ENCODE assay signal across 1 cellular context in the genomic region with DNA sequence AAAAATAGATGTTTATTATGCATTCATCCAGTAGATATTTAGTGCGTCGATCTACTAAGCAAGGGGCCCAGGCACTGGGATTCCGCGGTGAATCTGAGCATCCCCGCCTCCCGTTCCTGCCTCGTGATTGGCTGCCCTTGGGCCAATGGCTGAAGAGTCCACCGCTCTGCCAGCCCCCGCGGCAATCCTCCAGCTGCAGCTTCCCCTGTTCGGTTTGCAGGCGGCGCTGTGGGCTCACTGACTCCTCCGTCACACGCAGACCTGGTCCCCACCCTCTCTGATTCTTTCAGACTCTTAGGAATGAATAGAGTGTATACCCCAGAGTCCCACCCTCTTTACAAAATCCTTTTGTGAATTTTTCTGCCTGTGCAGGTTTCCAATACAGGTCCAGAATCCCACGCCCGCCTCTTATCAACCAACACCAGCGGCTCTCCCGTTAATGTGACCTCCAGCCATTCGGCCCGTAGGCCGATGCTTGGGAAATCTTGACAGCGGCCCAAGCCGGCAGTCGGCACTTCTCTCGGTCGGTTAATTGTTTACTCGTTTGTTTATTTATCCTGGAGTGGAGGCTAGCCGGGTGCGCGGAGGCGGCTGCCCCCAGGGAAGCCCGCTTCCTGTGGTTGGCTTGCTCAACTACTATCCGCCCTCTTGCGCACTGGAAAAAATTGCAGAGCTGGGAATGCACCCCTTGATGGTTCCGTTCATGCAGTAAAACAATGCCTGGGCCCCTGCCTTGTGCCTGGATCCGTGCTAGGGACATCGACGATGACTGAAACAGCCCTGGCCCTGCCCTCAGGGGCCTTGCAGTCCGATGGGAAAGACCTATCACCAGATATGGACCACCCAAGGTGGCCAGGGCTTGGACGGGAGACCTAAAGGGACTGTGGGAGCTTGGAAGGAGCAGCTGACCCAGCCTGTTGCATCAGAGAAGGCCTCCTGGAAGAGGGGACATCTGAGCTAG.
TF ChIP-seq lines count a peak whose summit lies in the region.

No MANE protein-coding gene starts in this region.

TF ChIP-seq in HepG2, 621 proteins besides CTCF, POLR2A, EP300 and RAD21 (continued from another document and continues in another):
- no peak for TF ChIP-seq ZNF569 (CRISPR knock-in tag; IDR thresholded peaks at IDR 0.05; ENCODE audit: borderline replicate concordance)
- TF ChIP-seq, protein P1, sequence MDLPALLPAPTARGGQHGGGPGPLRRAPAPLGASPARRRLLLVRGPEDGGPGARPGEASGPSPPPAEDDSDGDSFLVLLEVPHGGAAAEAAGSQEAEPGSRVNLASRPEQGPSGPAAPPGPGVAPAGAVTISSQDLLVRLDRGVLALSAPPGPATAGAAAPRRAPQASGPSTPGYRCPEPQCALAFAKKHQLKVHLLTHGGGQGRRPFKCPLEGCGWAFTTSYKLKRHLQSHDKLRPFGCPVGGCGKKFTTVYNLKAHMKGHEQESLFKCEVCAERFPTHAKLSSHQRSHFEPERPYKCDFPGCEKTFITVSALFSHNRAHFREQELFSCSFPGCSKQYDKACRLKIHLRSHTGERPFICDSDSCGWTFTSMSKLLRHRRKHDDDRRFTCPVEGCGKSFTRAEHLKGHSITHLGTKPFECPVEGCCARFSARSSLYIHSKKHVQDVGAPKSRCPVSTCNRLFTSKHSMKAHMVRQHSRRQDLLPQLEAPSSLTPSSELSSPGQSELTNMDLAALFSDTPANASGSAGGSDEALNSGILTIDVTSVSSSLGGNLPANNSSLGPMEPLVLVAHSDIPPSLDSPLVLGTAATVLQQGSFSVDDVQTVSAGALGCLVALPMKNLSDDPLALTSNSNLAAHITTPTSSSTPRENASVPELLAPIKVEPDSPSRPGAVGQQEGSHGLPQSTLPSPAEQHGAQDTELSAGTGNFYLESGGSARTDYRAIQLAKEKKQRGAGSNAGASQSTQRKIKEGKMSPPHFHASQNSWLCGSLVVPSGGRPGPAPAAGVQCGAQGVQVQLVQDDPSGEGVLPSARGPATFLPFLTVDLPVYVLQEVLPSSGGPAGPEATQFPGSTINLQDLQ (CRISPR knock-in tag; IDR thresholded peaks at IDR 0.05), result no peak
- TF ChIP-seq MEIS1 (CRISPR knock-in tag; IDR thresholded peaks at IDR 0.05; ENCODE audit: borderline replicate concordance), result no peak
- TF ChIP-seq MTF2 (CRISPR knock-in tag; IDR thresholded peaks at IDR 0.05; ENCODE audit: borderline replicate concordance), result no peak
- no peak; the same call in 1 of the 2 replicates for TF ChIP-seq CBX5 (CRISPR knock-in tag; IDR thresholded peaks at IDR 0.05; ENCODE audit: borderline replicate concordance)
- TF ChIP-seq ZNF552 (CRISPR knock-in tag; IDR thresholded peaks at IDR 0.05; ENCODE audit: borderline replicate concordance), result no peak
- peak; percentile 95; the same call in 1 of the 2 replicates for TF ChIP-seq KLF15 (CRISPR knock-in tag; IDR thresholded peaks at IDR 0.05; ENCODE audit: borderline replicate concordance)
- no peak for TF ChIP-seq IRF2 (CRISPR knock-in tag; IDR thresholded peaks at IDR 0.05)
- no peak for TF ChIP-seq SP1 (IDR thresholded peaks at IDR 0.05)
- peak; percentile 62; the same call in 1 of the 2 replicates for TF ChIP-seq SP1 (CRISPR knock-in tag; IDR thresholded peaks at IDR 0.05)
- TF ChIP-seq CCAR2 (optimal IDR thresholded peaks at IDR 0.05; ENCODE audit: low read depth, low read length), result no peak
- TF ChIP-seq, protein P2, sequence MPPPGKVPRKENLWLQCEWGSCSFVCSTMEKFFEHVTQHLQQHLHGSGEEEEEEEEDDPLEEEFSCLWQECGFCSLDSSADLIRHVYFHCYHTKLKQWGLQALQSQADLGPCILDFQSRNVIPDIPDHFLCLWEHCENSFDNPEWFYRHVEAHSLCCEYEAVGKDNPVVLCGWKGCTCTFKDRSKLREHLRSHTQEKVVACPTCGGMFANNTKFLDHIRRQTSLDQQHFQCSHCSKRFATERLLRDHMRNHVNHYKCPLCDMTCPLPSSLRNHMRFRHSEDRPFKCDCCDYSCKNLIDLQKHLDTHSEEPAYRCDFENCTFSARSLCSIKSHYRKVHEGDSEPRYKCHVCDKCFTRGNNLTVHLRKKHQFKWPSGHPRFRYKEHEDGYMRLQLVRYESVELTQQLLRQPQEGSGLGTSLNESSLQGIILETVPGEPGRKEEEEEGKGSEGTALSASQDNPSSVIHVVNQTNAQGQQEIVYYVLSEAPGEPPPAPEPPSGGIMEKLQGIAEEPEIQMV (CRISPR knock-in tag; IDR thresholded peaks at IDR 0.05; ENCODE audit: low read depth), result no peak
- no peak for TF ChIP-seq HNRNPH1 (optimal IDR thresholded peaks at IDR 0.05; ENCODE audit: low read depth, low read length)
- TF ChIP-seq RELA (CRISPR knock-in tag; IDR thresholded peaks at IDR 0.05), result no peak
- no peak for TF ChIP-seq NFKB2 (CRISPR knock-in tag; IDR thresholded peaks at IDR 0.05; ENCODE audit: borderline replicate concordance)
- no peak for TF ChIP-seq ZC3H4 (CRISPR knock-in tag; IDR thresholded peaks at IDR 0.05; ENCODE audit: borderline replicate concordance)
- no peak for TF ChIP-seq ZIK1 (CRISPR knock-in tag; IDR thresholded peaks at IDR 0.05; ENCODE audit: borderline replicate concordance, low read depth)
- no peak for TF ChIP-seq HMG20A (CRISPR knock-in tag; IDR thresholded peaks at IDR 0.05; ENCODE audit: borderline replicate concordance)
- TF ChIP-seq THYN1 (CRISPR knock-in tag; IDR thresholded peaks at IDR 0.05; ENCODE audit: borderline replicate concordance, low read depth), result no peak
- no peak for TF ChIP-seq ZNF543 (CRISPR knock-in tag; IDR thresholded peaks at IDR 0.05)
- peak; percentile 55 for TF ChIP-seq ZNF317 (CRISPR knock-in tag; IDR thresholded peaks at IDR 0.05)
- no peak for TF ChIP-seq SSRP1 (CRISPR knock-in tag; IDR thresholded peaks at IDR 0.05)
- TF ChIP-seq ZNF619 (CRISPR knock-in tag; IDR thresholded peaks at IDR 0.05), result no peak
- peak; percentile 56 for TF ChIP-seq MIXL1 (CRISPR knock-in tag; IDR thresholded peaks at IDR 0.05)
- TF ChIP-seq, protein P3, sequence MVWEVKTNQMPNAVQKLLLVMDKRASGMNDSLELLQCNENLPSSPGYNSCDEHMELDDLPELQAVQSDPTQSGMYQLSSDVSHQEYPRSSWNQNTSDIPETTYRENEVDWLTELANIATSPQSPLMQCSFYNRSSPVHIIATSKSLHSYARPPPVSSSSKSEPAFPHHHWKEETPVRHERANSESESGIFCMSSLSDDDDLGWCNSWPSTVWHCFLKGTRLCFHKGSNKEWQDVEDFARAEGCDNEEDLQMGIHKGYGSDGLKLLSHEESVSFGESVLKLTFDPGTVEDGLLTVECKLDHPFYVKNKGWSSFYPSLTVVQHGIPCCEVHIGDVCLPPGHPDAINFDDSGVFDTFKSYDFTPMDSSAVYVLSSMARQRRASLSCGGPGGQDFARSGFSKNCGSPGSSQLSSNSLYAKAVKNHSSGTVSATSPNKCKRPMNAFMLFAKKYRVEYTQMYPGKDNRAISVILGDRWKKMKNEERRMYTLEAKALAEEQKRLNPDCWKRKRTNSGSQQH (CRISPR knock-in tag; IDR thresholded peaks at IDR 0.05; ENCODE audit: low read depth), result peak; percentile 37; the same call in 1 of the 2 replicates
- no peak for TF ChIP-seq ZNF180 (CRISPR knock-in tag; IDR thresholded peaks at IDR 0.05; ENCODE audit: borderline replicate concordance, low read depth)
- TF ChIP-seq ZKSCAN5 (CRISPR knock-in tag; IDR thresholded peaks at IDR 0.05), result 0 out of 2 replicates have a peak, but pooled peaks have one; percentile 47
- TF ChIP-seq, protein P4, sequence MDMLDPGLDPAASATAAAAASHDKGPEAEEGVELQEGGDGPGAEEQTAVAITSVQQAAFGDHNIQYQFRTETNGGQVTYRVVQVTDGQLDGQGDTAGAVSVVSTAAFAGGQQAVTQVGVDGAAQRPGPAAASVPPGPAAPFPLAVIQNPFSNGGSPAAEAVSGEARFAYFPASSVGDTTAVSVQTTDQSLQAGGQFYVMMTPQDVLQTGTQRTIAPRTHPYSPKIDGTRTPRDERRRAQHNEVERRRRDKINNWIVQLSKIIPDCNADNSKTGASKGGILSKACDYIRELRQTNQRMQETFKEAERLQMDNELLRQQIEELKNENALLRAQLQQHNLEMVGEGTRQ (IDR thresholded peaks at IDR 0.05; ENCODE audit: low read depth, low read length), result no peak
- TF ChIP-seq, protein P4 (CRISPR knock-in tag; IDR thresholded peaks at IDR 0.05; ENCODE audit: borderline replicate concordance), result no peak
- TF ChIP-seq, protein P5, sequence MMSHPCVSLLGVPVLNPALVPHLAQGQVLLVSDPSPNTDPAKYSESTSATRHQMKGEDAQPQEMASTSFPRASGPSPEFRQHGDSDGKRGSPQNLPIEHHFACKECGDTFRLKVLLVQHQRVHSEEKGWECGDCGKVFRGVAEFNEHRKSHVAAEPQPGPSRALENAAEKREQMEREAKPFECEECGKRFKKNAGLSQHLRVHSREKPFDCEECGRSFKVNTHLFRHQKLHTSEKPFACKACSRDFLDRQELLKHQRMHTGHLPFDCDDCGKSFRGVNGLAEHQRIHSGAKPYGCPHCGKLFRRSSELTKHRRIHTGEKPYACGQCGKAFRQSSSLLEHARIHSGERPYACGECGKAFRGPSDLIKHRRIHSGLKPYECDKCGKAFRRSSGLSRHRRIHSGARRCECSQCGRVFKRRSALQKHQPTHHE (CRISPR knock-in tag; IDR thresholded peaks at IDR 0.05; ENCODE audit: borderline replicate concordance), result no peak
- TF ChIP-seq, protein P6, sequence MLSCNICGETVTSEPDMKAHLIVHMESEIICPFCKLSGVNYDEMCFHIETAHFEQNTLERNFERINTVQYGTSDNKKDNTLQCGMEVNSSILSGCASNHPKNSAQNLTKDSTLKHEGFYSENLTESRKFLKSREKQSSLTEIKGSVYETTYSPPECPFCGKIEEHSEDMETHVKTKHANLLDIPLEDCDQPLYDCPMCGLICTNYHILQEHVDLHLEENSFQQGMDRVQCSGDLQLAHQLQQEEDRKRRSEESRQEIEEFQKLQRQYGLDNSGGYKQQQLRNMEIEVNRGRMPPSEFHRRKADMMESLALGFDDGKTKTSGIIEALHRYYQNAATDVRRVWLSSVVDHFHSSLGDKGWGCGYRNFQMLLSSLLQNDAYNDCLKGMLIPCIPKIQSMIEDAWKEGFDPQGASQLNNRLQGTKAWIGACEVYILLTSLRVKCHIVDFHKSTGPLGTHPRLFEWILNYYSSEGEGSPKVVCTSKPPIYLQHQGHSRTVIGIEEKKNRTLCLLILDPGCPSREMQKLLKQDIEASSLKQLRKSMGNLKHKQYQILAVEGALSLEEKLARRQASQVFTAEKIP (CRISPR knock-in tag; IDR thresholded peaks at IDR 0.05; ENCODE audit: borderline replicate concordance), result no peak
- TF ChIP-seq RFXANK (CRISPR knock-in tag; IDR thresholded peaks at IDR 0.05), result no peak
- TF ChIP-seq ZBTB38 (CRISPR knock-in tag; IDR thresholded peaks at IDR 0.05), result peak; percentile 9; the same call in 1 of the 2 replicates
- no peak for TF ChIP-seq ZNF20 (CRISPR knock-in tag; IDR thresholded peaks at IDR 0.05)
- TF ChIP-seq FOXC1 (CRISPR knock-in tag; IDR thresholded peaks at IDR 0.05; ENCODE audit: borderline replicate concordance), result peak; percentile 47; the same call in 1 of the 2 replicates
- TF ChIP-seq HNRNPUL1 (IDR thresholded peaks at IDR 0.05; ENCODE audit: low read depth, low read length), result no peak
- TF ChIP-seq KLF9 (CRISPR knock-in tag; IDR thresholded peaks at IDR 0.05; ENCODE audit: low read depth), result 0 out of 2 replicates have a peak, but pooled peaks have one; percentile 26
- no peak for TF ChIP-seq RXRA (CRISPR knock-in tag; IDR thresholded peaks at IDR 0.05)
- TF ChIP-seq MZF1 (CRISPR knock-in tag; IDR thresholded peaks at IDR 0.05; ENCODE audit: borderline replicate concordance), result no peak
- no peak for TF ChIP-seq ZNF713 (CRISPR knock-in tag; IDR thresholded peaks at IDR 0.05)
- TF ChIP-seq SP5 (CRISPR knock-in tag; IDR thresholded peaks at IDR 0.05; ENCODE audit: borderline replicate concordance, low read depth), result no peak
- TF ChIP-seq ASH2L (IDR thresholded peaks at IDR 0.05; ENCODE audit: insufficient read length, low read depth, low read length), result peak; percentile 76
- TF ChIP-seq, protein P7, sequence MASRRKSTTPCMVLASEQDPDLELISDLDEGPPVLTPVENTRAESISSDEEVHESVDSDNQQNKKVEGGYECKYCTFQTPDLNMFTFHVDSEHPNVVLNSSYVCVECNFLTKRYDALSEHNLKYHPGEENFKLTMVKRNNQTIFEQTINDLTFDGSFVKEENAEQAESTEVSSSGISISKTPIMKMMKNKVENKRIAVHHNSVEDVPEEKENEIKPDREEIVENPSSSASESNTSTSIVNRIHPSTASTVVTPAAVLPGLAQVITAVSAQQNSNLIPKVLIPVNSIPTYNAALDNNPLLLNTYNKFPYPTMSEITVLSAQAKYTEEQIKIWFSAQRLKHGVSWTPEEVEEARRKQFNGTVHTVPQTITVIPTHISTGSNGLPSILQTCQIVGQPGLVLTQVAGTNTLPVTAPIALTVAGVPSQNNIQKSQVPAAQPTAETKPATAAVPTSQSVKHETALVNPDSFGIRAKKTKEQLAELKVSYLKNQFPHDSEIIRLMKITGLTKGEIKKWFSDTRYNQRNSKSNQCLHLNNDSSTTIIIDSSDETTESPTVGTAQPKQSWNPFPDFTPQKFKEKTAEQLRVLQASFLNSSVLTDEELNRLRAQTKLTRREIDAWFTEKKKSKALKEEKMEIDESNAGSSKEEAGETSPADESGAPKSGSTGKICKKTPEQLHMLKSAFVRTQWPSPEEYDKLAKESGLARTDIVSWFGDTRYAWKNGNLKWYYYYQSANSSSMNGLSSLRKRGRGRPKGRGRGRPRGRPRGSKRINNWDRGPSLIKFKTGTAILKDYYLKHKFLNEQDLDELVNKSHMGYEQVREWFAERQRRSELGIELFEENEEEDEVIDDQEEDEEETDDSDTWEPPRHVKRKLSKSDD (CRISPR knock-in tag; IDR thresholded peaks at IDR 0.05; ENCODE audit: low read depth), result no peak
- TF ChIP-seq PCBP1 (IDR thresholded peaks at IDR 0.05; ENCODE audit: borderline replicate concordance, low read depth, low read length), result no peak
- no peak for TF ChIP-seq ATF7 (IDR thresholded peaks at IDR 0.05)
- no peak for TF ChIP-seq ATF7 (CRISPR knock-in tag; IDR thresholded peaks at IDR 0.05)
- TF ChIP-seq, protein P8, sequence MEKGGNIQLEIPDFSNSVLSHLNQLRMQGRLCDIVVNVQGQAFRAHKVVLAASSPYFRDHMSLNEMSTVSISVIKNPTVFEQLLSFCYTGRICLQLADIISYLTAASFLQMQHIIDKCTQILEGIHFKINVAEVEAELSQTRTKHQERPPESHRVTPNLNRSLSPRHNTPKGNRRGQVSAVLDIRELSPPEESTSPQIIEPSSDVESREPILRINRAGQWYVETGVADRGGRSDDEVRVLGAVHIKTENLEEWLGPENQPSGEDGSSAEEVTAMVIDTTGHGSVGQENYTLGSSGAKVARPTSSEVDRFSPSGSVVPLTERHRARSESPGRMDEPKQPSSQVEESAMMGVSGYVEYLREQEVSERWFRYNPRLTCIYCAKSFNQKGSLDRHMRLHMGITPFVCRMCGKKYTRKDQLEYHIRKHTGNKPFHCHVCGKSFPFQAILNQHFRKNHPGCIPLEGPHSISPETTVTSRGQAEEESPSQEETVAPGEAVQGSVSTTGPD (CRISPR knock-in tag; IDR thresholded peaks at IDR 0.05), result no peak
- no peak for TF ChIP-seq NFIC (IDR thresholded peaks at IDR 0.05; ENCODE audit: low read length)
- TF ChIP-seq ZFX (CRISPR knock-in tag; IDR thresholded peaks at IDR 0.05; ENCODE audit: low read depth), result peak; percentile 68
